14 cellular contexts compared by ENCODE assay signal in the genomic region with DNA sequence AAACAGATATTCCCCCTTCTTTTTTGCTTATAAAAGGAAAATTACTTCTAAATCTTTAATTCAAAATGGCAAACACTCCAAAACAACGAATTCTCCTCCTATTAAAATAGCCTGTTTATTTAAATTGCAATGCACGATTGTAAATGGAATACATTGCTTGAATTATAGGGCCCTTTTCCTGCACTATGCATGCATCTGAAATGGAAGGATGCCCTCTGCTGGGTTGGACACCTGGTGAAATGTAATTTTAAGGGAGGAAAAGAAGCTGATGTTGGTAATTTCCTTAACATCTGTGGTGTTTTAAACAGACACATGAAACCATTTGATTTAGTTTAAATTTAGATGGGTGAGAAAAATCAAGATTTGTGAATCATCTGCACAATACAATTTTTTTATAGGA.
DNase-seq lines count a peak whose midpoint lies in the region; ATAC-seq and TF ChIP-seq lines count a peak whose summit lies in the region.
"Had no signal": no experiment of that assay in that cellular context is flagged by ENCODE, and none has a peak within 500 bp of the region (broad histone marks: within the 10 kb centered on the region; RNA-seq: fewer than 3 reads in every experiment).

No MANE protein-coding gene starts in this region.

- H3K27ac ChIP-seq in dorsolateral prefrontal cortex, result peak overlapping the region in 5 of 59 donors; percentile 8 to 75 (median 24)
- H3K27ac ChIP-seq: spleen had no signal

- intact Hi-C loops in dorsolateral prefrontal cortex (cut with DNase I), result loop anchor here in 1 of 2 donors (10.0 kb wide), 1 partner anchor 401 kb away; no protein-coding TSS in a partner anchor

- H3K4me3 ChIP-seq in dorsolateral prefrontal cortex, result no peak overlapping the region
- H3K4me3 ChIP-seq: spleen had no signal

- DNase-seq in DMS 273 (lab: John Stamatoyannopoulos, UW; ENCODE audit: unreplicated experiment), result peak; percentile 20
- DNase-seq in DMS 273 treated with DMSO at 0.1 percent for 48 hours (lab: John Stamatoyannopoulos, UW), result no peak
- peak; percentile 47 for DNase-seq in NCI-H1694 (lab: John Stamatoyannopoulos, UW)
- peak in 3 of 10 donors; percentile 13 to 60 (median 31) for DNase-seq in dorsolateral prefrontal cortex
- peak; percentile 10 for DNase-seq in pons (ENCODE audit: low spot score)
- no peak for DNase-seq in NCI-H146 treated with DMSO at 0.1 percent for 48 hours (lab: John Stamatoyannopoulos, UW; ENCODE audit: unreplicated experiment)
- no peak for DNase-seq in COLO668 (lab: John Stamatoyannopoulos, UW; ENCODE audit: unreplicated experiment)
- DNase-seq: activated CD4-positive, CD25-positive, alpha-beta regulatory T cell; activated T-cell treated with anti-CD3 and anti-CD28 coated beads, Interleukin-2, amount 50 U/mL, for 4 hours; DMS153; effector CD8-positive, alpha-beta T cell; GOT3; spleen had no signal

- no peaks in the 10 kb centered on the region for H3K27me3 ChIP-seq in dorsolateral prefrontal cortex
- H3K27me3 ChIP-seq: spleen had no signal

- TF ChIP-seq CTCF in dorsolateral prefrontal cortex (IDR thresholded peaks at IDR 0.05 in 54 of 56, conservative IDR thresholded peaks at IDR 0.05 in 2 of 56; ENCODE audit: low read depth in 1 of 56, partially characterized antibody in 56 of 56), result peak in 48 of 56 donors; percentile 17 to 60 (median 38)

- no peak for ATAC-seq in HG03565 (IDR thresholded peaks at IDR 0.05; ENCODE audit: unreplicated experiment)
- ATAC-seq: activated T-cell treated with anti-CD3 and anti-CD28 coated beads, Interleukin-2, amount 50 U/mL, for 4 hours had no signal

Comparison
In these comparisons a context has a peak if more than half of its experiments do, and no peak if none do; other contexts are left out.
1. DNase-seq: peak in DMS 273 (single experiment), NCI-H1694 (single experiment) and pons (single experiment); none in DMS 273 treated with DMSO at 0.1 percent for 48 hours (single experiment), NCI-H146 treated with DMSO at 0.1 percent for 48 hours (single experiment) and COLO668 (single experiment).